In the genomic region with DNA sequence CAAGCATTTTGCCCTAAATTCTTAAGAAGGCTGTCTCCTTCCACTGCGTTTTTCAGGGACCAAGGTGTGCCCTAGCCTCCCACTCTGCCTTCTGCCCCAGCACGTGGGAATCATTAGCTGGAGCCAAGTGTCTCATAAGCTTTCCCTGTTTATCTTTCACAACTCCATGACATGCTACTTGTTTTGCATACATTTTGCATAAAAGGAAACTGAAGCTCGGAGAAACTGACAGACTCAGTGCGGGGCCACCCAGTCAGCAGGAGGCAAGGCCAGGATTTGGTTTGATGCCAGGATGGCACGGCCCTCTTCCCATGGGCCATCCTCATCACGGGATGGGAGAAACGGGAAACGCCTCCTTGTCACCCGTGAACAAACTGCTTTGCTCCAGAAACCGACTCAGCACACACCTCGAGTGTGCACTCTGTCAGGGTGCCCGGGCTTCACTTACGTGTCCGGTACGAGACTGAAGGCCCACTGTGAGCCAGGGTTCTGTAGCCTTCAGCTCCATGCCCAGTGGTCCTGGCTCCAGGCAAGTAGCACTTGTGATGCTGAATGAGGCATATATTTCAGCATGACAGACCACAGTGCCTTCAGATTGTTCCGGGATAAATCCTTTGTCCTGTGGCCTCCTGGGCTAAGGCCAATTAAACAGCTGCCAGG, we compare ENCODE assay signal across 1 cellular context.
A peak's percentile ranks its signal among the peaks of the same experiment; 100 is the strongest.
TF ChIP-seq lines count a peak whose summit lies in the region.

No MANE protein-coding gene starts in this region.

TF ChIP-seq in HEK293, 187 proteins besides CTCF, POLR2A, EP300 and RAD21 (continued from another document):
- TF ChIP-seq, protein P1, sequence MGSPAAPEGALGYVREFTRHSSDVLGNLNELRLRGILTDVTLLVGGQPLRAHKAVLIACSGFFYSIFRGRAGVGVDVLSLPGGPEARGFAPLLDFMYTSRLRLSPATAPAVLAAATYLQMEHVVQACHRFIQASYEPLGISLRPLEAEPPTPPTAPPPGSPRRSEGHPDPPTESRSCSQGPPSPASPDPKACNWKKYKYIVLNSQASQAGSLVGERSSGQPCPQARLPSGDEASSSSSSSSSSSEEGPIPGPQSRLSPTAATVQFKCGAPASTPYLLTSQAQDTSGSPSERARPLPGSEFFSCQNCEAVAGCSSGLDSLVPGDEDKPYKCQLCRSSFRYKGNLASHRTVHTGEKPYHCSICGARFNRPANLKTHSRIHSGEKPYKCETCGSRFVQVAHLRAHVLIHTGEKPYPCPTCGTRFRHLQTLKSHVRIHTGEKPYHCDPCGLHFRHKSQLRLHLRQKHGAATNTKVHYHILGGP (tag by site-specific recombination; IDR thresholded peaks at IDR 0.05), result no peak
- TF ChIP-seq ZNF37A (tag by site-specific recombination; IDR thresholded peaks at IDR 0.05) (no peak), ZNF121 (tag by site-specific recombination; IDR thresholded peaks at IDR 0.05) (no peak), ZNF510 (tag by site-specific recombination; IDR thresholded peaks at IDR 0.05; ENCODE audit: insufficient replicate concordance) (no peak), ZNF202 (tag by site-specific recombination; IDR thresholded peaks at IDR 0.05; ENCODE audit: borderline replicate concordance) (no peak), ZNF138 (tag by site-specific recombination; IDR thresholded peaks at IDR 0.05; ENCODE audit: borderline replicate concordance) (no peak), ZNF514 (tag by site-specific recombination; IDR thresholded peaks at IDR 0.05) (no peak), ZNF175 (tag by site-specific recombination; IDR thresholded peaks at IDR 0.05) (no peak), ZNF561 (tag by site-specific recombination; IDR thresholded peaks at IDR 0.05; ENCODE audit: borderline replicate concordance) (no peak), KLF1 (tag by site-specific recombination; IDR thresholded peaks at IDR 0.05) (0 out of 2 replicates have a peak, but pooled peaks have one; percentile 21)
- TF ChIP-seq, protein P2, sequence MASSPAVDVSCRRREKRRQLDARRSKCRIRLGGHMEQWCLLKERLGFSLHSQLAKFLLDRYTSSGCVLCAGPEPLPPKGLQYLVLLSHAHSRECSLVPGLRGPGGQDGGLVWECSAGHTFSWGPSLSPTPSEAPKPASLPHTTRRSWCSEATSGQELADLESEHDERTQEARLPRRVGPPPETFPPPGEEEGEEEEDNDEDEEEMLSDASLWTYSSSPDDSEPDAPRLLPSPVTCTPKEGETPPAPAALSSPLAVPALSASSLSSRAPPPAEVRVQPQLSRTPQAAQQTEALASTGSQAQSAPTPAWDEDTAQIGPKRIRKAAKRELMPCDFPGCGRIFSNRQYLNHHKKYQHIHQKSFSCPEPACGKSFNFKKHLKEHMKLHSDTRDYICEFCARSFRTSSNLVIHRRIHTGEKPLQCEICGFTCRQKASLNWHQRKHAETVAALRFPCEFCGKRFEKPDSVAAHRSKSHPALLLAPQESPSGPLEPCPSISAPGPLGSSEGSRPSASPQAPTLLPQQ (tag by site-specific recombination; IDR thresholded peaks at IDR 0.05), result peak; percentile 11; the same call in 1 of the 2 replicates
